Comparison of ENCODE assay signal across 8 cellular contexts in genomic region chr2:62304429-62305417, GRCh38.
DNase-seq lines count a peak whose midpoint lies in the region; TF ChIP-seq lines count a peak whose summit lies in the region.

No MANE protein-coding gene starts in this region.

- intact Hi-C loops in MCF 10A (cut with micrococcal nuclease) = no loop called here

- H4K20me1 ChIP-seq in BLaER1 treated with 17β-estradiol and CSF1 and Interleukin-3, amounts not matched to agents 10 nM and 100 nM = no peaks in the 10 kb centered on the region

- H4K8ac ChIP-seq in mesendoderm (ENCODE audit: low read depth, low read length) = peak overlapping the region; percentile 43

- H3K36me3 ChIP-seq in BLaER1 treated with 17β-estradiol and CSF1 and Interleukin-3, amounts not matched to agents 10 nM and 100 nM = no peaks in the 10 kb centered on the region
- H3K36me3 ChIP-seq in mesendoderm (ENCODE audit: control insufficient read depth, insufficient read depth, low read length) = no peaks in the 10 kb centered on the region

- H3K4me2 ChIP-seq in BLaER1 treated with 17β-estradiol and CSF1 and Interleukin-3, amounts not matched to agents 10 nM and 100 nM = peak overlapping the region; percentile 19 to 77 (median 60)
- H3K4me2 ChIP-seq in mesendoderm (ENCODE audit: low read length) = no peak overlapping the region

- H2AK5ac ChIP-seq in mesendoderm (ENCODE audit: low read length) = peak overlapping the region; percentile 2

- BruUV-seq in MCF 10A (replicated peaks; lab: Mats Ljungman, UMichigan) = no TSS peak

- H3K4me3 ChIP-seq in BLaER1 treated with 17β-estradiol and CSF1 and Interleukin-3, amounts not matched to agents 10 nM and 100 nM = no peak overlapping the region
- H3K4me3 ChIP-seq in LNCaP clone FGC (ENCODE audit: low read depth, low read length) (no peak overlapping the region), mesendoderm (ENCODE audit: low read length) (no peak overlapping the region)

- CTCF ChIA-PET in MCF 10A (lab: Yijun Ruan, JAX) = interaction anchor here (0.8 kb wide), 1 partner anchor 9 kb away, joined by 3 read pairs; no protein-coding TSS in a partner anchor
- CTCF ChIA-PET in HEK293T (lab: Yijun Ruan, JAX) = no interaction called here

- peaks cover 5% of the 10 kb centered on the region for H3K27me3 Mint-ChIP-seq in T-helper 1 cell treated with Interleukin-12 subunit alpha and Interleukin-12 subunit beta and Interleukin-4 antibody, amounts not matched to agents 30 μg/mL and 1 μg/mL, for 36 hours (ENCODE audit: low read depth)
- H3K27me3 Mint-ChIP-seq in MCF 10A (ENCODE audit: insufficient read depth, unreplicated experiment) = no peaks in the 10 kb centered on the region
- H3K27me3 Mint-ChIP-seq in type B pancreatic cell = no peaks in the 10 kb centered on the region

- H3K4ac ChIP-seq in mesendoderm (ENCODE audit: low read depth, low read length) = peak overlapping the region; percentile 58

- H3K4me1 Mint-ChIP-seq in T-helper 1 cell treated with Interleukin-12 subunit alpha and Interleukin-12 subunit beta and Interleukin-4 antibody, amounts not matched to agents 30 μg/mL and 1 μg/mL, for 36 hours (ENCODE audit: low read depth) = peaks cover 53% of the 10 kb centered on the region
- H3K4me1 Mint-ChIP-seq in MCF 10A (ENCODE audit: insufficient read depth, unreplicated experiment) (peaks cover 25% of the 10 kb centered on the region), type B pancreatic cell (ENCODE audit: unreplicated experiment) (peaks cover 46% of the 10 kb centered on the region)

- no peaks in the 10 kb centered on the region for H3K9me3 Mint-ChIP-seq in T-helper 1 cell treated with Interleukin-12 subunit alpha and Interleukin-12 subunit beta and Interleukin-4 antibody, amounts not matched to agents 30 μg/mL and 1 μg/mL, for 36 hours
- H3K9me3 Mint-ChIP-seq in MCF 10A (ENCODE audit: unreplicated experiment) = no peaks in the 10 kb centered on the region
- peaks cover 9% of the 10 kb centered on the region for H3K9me3 Mint-ChIP-seq in type B pancreatic cell

- peak overlapping the region; percentile 9 for H2BK5ac ChIP-seq in mesendoderm (ENCODE audit: low read length)

- no peak overlapping the region for H2BK120ac ChIP-seq in mesendoderm (ENCODE audit: low read depth, low read length)

- no peak overlapping the region for H4K5ac ChIP-seq in mesendoderm (ENCODE audit: low read length)

- no CpG with 5 or more reads among the region's 13 CpGs for WGBS in mesendoderm (ENCODE audit: extremely low coverage, insufficient coverage, low lambda C conversion rate)

- H3K27me3 ChIP-seq in BLaER1 treated with 17β-estradiol and CSF1 and Interleukin-3, amounts not matched to agents 10 nM and 100 nM = no peaks in the 10 kb centered on the region
- H3K27me3 ChIP-seq in mesendoderm (ENCODE audit: insufficient read depth, low read length, poor library complexity) = no peaks in the 10 kb centered on the region

- no peak overlapping the region for H3K23ac ChIP-seq in mesendoderm (ENCODE audit: low read length)

- no peak for TF ChIP-seq CTCF in LNCaP clone FGC (IDR thresholded peaks at IDR 0.05; ENCODE audit: control insufficient read depth, extremely low read depth, insufficient read depth)
- TF ChIP-seq CTCF in MCF 10A (IDR thresholded peaks at IDR 0.05; ENCODE audit: unreplicated experiment) = no peak
- no peak for TF ChIP-seq CTCF in type B pancreatic cell (conservative IDR thresholded peaks at IDR 0.05)

- no peaks in the 10 kb centered on the region for H3K9me3 ChIP-seq in BLaER1 treated with 17β-estradiol and CSF1 and Interleukin-3, amounts not matched to agents 10 nM and 100 nM (replicated peaks in 1 of 11)

- H3K56ac ChIP-seq in mesendoderm (ENCODE audit: low read length) = peak overlapping the region; percentile 4

- H3K27ac Mint-ChIP-seq in T-helper 1 cell treated with Interleukin-12 subunit alpha and Interleukin-12 subunit beta and Interleukin-4 antibody, amounts not matched to agents 30 μg/mL and 1 μg/mL, for 36 hours = peak overlapping the region; percentile 49
- peak overlapping the region; percentile 33 for H3K27ac Mint-ChIP-seq in MCF 10A (ENCODE audit: low read depth, unreplicated experiment)
- peak overlapping the region; percentile 24 for H3K27ac Mint-ChIP-seq in type B pancreatic cell

- peak overlapping the region in 8 of 11 experiments; percentile 6 to 74 (median 40); a peak in 13 of 22 replicates for H3K27ac ChIP-seq in BLaER1 treated with 17β-estradiol and CSF1 and Interleukin-3, amounts not matched to agents 10 nM and 100 nM
- H3K27ac ChIP-seq in mesendoderm (ENCODE audit: low read depth, low read length) = peak overlapping the region; percentile 33

- DNase-seq in LNCaP clone FGC (ENCODE audit: low read depth) = peak; percentile 51
- DNase-seq in MCF 10A (ENCODE audit: unreplicated experiment) = peak; percentile 92
- peak; percentile 92 for DNase-seq in mesendoderm
- no peak for DNase-seq in type B pancreatic cell (ENCODE audit: extremely low spot score, unreplicated experiment)
- DNase-seq in putamen (ENCODE audit: low spot score) = no peak
- DNase-seq in HEK293T (ENCODE audit: extremely low spot score) = no peak

- H3K4me3 Mint-ChIP-seq in T-helper 1 cell treated with Interleukin-12 subunit alpha and Interleukin-12 subunit beta and Interleukin-4 antibody, amounts not matched to agents 30 μg/mL and 1 μg/mL, for 36 hours = peak overlapping the region; percentile 33
- H3K4me3 Mint-ChIP-seq in MCF 10A (ENCODE audit: unreplicated experiment) (no peak overlapping the region), type B pancreatic cell (peak overlapping the region; percentile 18)

- peaks cover 49 to 77% (median 66%) of the 10 kb centered on the region in 10 experiments for H3K4me1 ChIP-seq in BLaER1 treated with 17β-estradiol and CSF1 and Interleukin-3, amounts not matched to agents 10 nM and 100 nM
- peaks cover 30% of the 10 kb centered on the region for H3K4me1 ChIP-seq in mesendoderm (ENCODE audit: control insufficient read depth, low read depth, low read length)

- POLR2A ChIA-PET in MCF 10A (lab: Yijun Ruan, JAX) = no interaction called here
- POLR2A ChIA-PET in HEK293T (lab: Yijun Ruan, JAX) = no interaction called here

- H3K79me1 ChIP-seq in mesendoderm (ENCODE audit: low read length) = no peaks in the 10 kb centered on the region

- H3K36me3 Mint-ChIP-seq in T-helper 1 cell treated with Interleukin-12 subunit alpha and Interleukin-12 subunit beta and Interleukin-4 antibody, amounts not matched to agents 30 μg/mL and 1 μg/mL, for 36 hours (ENCODE audit: low read depth) = no peaks in the 10 kb centered on the region
- H3K36me3 Mint-ChIP-seq in MCF 10A (ENCODE audit: insufficient read depth, unreplicated experiment) (no peaks in the 10 kb centered on the region), type B pancreatic cell (no peaks in the 10 kb centered on the region)

- H3K9ac ChIP-seq in BLaER1 treated with 17β-estradiol and CSF1 and Interleukin-3, amounts not matched to agents 10 nM and 100 nM = peak overlapping the region in 2 of 11 experiments; percentile 15; a peak in 1 of 22 replicates
- H3K9ac ChIP-seq in mesendoderm (ENCODE audit: low read length) = no peak overlapping the region

- no peak overlapping the region for H2BK15ac ChIP-seq in mesendoderm (replicated peaks; ENCODE audit: low read depth)

- no peaks in the 10 kb centered on the region for H3K79me2 ChIP-seq in mesendoderm (ENCODE audit: control insufficient read depth, insufficient read depth, low read length)

- peak overlapping the region; percentile 41 for H3K18ac ChIP-seq in mesendoderm (ENCODE audit: low read length)

TF ChIP-seq in HEK293T, 16 proteins besides CTCF, POLR2A, EP300 and RAD21:
- TF ChIP-seq L3MBTL2 (conservative IDR thresholded peaks at IDR 0.05) (no peak), HDGF (IDR thresholded peaks at IDR 0.05; ENCODE audit: borderline replicate concordance) (no peak), FOXM1 (IDR thresholded peaks at IDR 0.05; ENCODE audit: borderline replicate concordance) (no peak), SUZ12 (IDR thresholded peaks at IDR 0.05) (no peak), ELF4 (IDR thresholded peaks at IDR 0.05) (no peak), BHLHE40 (IDR thresholded peaks at IDR 0.05; ENCODE audit: borderline replicate concordance) (no peak), FOXA1 (IDR thresholded peaks at IDR 0.05) (no peak), TARDBP (IDR thresholded peaks at IDR 0.05) (no peak)

Comparison
In these comparisons a context has a peak if more than half of its experiments do, and no peak if none do; other contexts are left out.
1. DNase-seq: peak in LNCaP clone FGC (single experiment), MCF 10A (single experiment) and mesendoderm (single experiment); none in type B pancreatic cell (single experiment), putamen (single experiment) and HEK293T (single experiment).
2. Peak in every context shown above with its lines, with median percentiles within 50 percentile points of each other: H3K27ac Mint-ChIP-seq.